25 cellular contexts compared by ENCODE assay signal in genomic region chr4:107705742-107706556, GRCh38. TPM values are rescaled to one million over a fixed set of nuclear protein-coding genes. Genes with fewer than 3 reads are reported as not detected.
A peak's percentile ranks its signal among the peaks of the same experiment; 100 is the strongest.
DNase-seq lines count a peak whose midpoint lies in the region; ATAC-seq, FAIRE-seq and TF ChIP-seq lines count a peak whose summit lies in the region.
"Had no signal": no experiment of that assay in that cellular context is flagged by ENCODE, and none has a peak within 500 bp of the region (broad histone marks: within the 10 kb centered on the region; RNA-seq: fewer than 3 reads in every experiment).

No MANE protein-coding gene starts in this region.

- no peak for TF ChIP-seq RAD21 in HepG2 (CRISPR knock-in tag; IDR thresholded peaks at IDR 0.05)
- TF ChIP-seq RAD21 in K562 (CRISPR knock-in tag; conservative IDR thresholded peaks at IDR 0.05 in 1 of 2, IDR thresholded peaks at IDR 0.05 in 1 of 2): no peak

- intact Hi-C loops in HepG2 (cut with micrococcal nuclease; ENCODE audit: unreplicated experiment) (no loop called here), right lobe of liver (cut with DNase I) (no loop called here), K562 (cut with micrococcal nuclease) (no loop called here)

- no TSS peak for BruUV-seq in HepG2 (replicated peaks; lab: Mats Ljungman, UMichigan)
- no TSS peak for BruUV-seq in K562 (replicated peaks; lab: Mats Ljungman, UMichigan)

- no peak overlapping the region for H3K27ac ChIP-seq in HepG2 (ENCODE audit: extremely low read length, insufficient read depth, low read length)
- H3K27ac ChIP-seq in right lobe of liver: no peak overlapping the region
- H3K27ac ChIP-seq in K562 (ENCODE audit: extremely low read depth, low read depth, low read length): no peak overlapping the region
- H3K27ac ChIP-seq: 22Rv1, A549 had no signal

- CTCF ChIA-PET in HepG2 (lab: Yijun Ruan, JAX; ENCODE audit: low intra/inter-chr PET ratio, low total read pairs) (no interaction called here), K562 (lab: Yijun Ruan, JAX; ENCODE audit: low intra/inter-chr PET ratio) (no interaction called here)

- peaks cover 63% of the 10 kb centered on the region for H3K79me2 ChIP-seq in HepG2 (ENCODE audit: insufficient read depth, low read length)
- peaks cover 11% of the 10 kb centered on the region; the same call in 2 of the 3 replicates for H3K79me2 ChIP-seq in K562 (ENCODE audit: control insufficient read depth, insufficient read depth, low read length)

- in situ Hi-C loops in HepG2 (cut with HindIII; ENCODE audit: extremely low pct_ligation_motif_present, low pct_unique_long_range_greater_than_20kb): no loop called here
- in situ Hi-C loops in K562 (cut with MboI): loop anchor here (25.0 kb wide), 1 partner anchor 1394 kb away; the partner anchor contains the start of genes AIMP1 and TBCK

- ATAC-seq in HepG2 (no peak), right lobe of liver (no peak), K562 (no peak), GM19397 (IDR thresholded peaks at IDR 0.05; ENCODE audit: unreplicated experiment) (no peak)
- ATAC-seq: A549, GM23338, HCT116 had no signal

- TF ChIP-seq POLR2A in HepG2 (IDR thresholded peaks at IDR 0.05; ENCODE audit: insufficient read depth in 1 of 2, low read depth in 2 of 2, low read length in 2 of 2) (no peak), right lobe of liver (IDR thresholded peaks at IDR 0.05) (no peak), K562 (conservative IDR thresholded peaks at IDR 0.05) (no peak)

- TF ChIP-seq CTCF in HepG2 (CRISPR knock-in tag; IDR thresholded peaks at IDR 0.05): no peak
- TF ChIP-seq CTCF in right lobe of liver (IDR thresholded peaks at IDR 0.05): no peak
- TF ChIP-seq CTCF in K562 (IDR thresholded peaks at IDR 0.05 in 2 of 3, conservative IDR thresholded peaks at IDR 0.05 in 1 of 3; ENCODE audit: insufficient read depth in 2 of 3, low read depth in 1 of 3, low read length in 3 of 3): no peak

- 97% methylated on average over 1 of the region's 1 CpG for WGBS in HepG2 (ENCODE audit: low lambda C conversion rate)
- 100% methylated on average over 1 of the region's 1 CpG for WGBS in right lobe of liver (ENCODE audit: insufficient coverage, low coverage, low lambda C conversion rate, missing lambda C conversion rate)
- WGBS in K562 (ENCODE audit: insufficient coverage, low coverage, missing lambda C conversion rate): 36% methylated on average over 1 of the region's 1 CpG

- POLR2A ChIA-PET in HepG2 (lab: Yijun Ruan, JAX): no interaction called here
- POLR2A ChIA-PET in K562 (lab: Yijun Ruan, JAX): interaction anchor here (0.8 kb wide), 1 partner anchor 10 kb away, joined by 5 read pairs; no protein-coding TSS in a partner anchor

- no peak overlapping the region for H3K9ac ChIP-seq in HepG2 (ENCODE audit: insufficient read depth, low read depth, low read length)
- no peak overlapping the region for H3K9ac ChIP-seq in K562 (ENCODE audit: insufficient read depth in 1 of 2, low read depth in 2 of 2, low read length in 2 of 2)

- H3K9me3 ChIP-seq in HepG2 (ENCODE audit: low read length) (peaks cover 35% of the 10 kb centered on the region), right lobe of liver (no peaks in the 10 kb centered on the region), K562 (replicated peaks; ENCODE audit: control insufficient read depth, insufficient read depth, low read depth, low read length) (peaks cover 10% of the 10 kb centered on the region)

- H3K4me2 ChIP-seq in HepG2 (ENCODE audit: low read depth, low read length) (no peak overlapping the region), K562 (ENCODE audit: insufficient read depth, low read length) (no peak overlapping the region)
- H3K4me2 ChIP-seq: A549, GM23338 had no signal

- H3K4me3 ChIP-seq in HepG2 (replicated peaks in 1 of 3; ENCODE audit: insufficient read depth in 1 of 3, low read depth in 2 of 3, low read length in 3 of 3): no peak overlapping the region
- H3K4me3 ChIP-seq in right lobe of liver: no peak overlapping the region
- H3K4me3 ChIP-seq in K562: no peak overlapping the region
- H3K4me3 ChIP-seq: A549, GM23338 had no signal

- H3K4me1 ChIP-seq in HepG2 (ENCODE audit: insufficient read depth, low read length) (peaks cover 7% of the 10 kb centered on the region), right lobe of liver (no peaks in the 10 kb centered on the region), K562 (replicated peaks in 1 of 2; ENCODE audit: control insufficient read depth in 2 of 2, insufficient read depth in 2 of 2, low read length in 2 of 2) (peaks cover 2 to 4% of the 10 kb centered on the region in 2 experiments; a peak in 2 of 5 replicates)
- H3K4me1 ChIP-seq: A549 had no signal

- H3K36me3 ChIP-seq in HepG2 (replicated peaks in 1 of 2; ENCODE audit: control insufficient read depth in 1 of 2, insufficient read depth in 2 of 2, low read length in 2 of 2): peaks cover 0 to 2% of the 10 kb centered on the region in 2 experiments; a peak in 2 of 5 replicates
- no peaks in the 10 kb centered on the region for H3K36me3 ChIP-seq in right lobe of liver
- H3K36me3 ChIP-seq in K562 (ENCODE audit: control insufficient read depth, insufficient read depth, low read length): no peaks in the 10 kb centered on the region

- no peak for DNase-seq in HepG2 (ENCODE audit: low spot score)
- DNase-seq in right lobe of liver: no peak
- peak; percentile 24 for DNase-seq in OCI-M1 (lab: John Stamatoyannopoulos, UW)
- DNase-seq in K562 (ENCODE audit: extremely low read depth in 1 of 4, low spot score in 3 of 4): no peak
- DNase-seq in SIG-M5 treated with dmso at 0.1 percent for 504 hours (lab: John Stamatoyannopoulos, UW; ENCODE audit: unreplicated experiment): no peak
- DNase-seq in DMS79 treated with DMSO at 0.1 percent for 48 hours (lab: John Stamatoyannopoulos, UW): no peak
- DNase-seq: ACHN; AML-193; C1 segment of cervical spinal cord; Calu3; CD4-positive, alpha-beta memory T cell; COR-L47; DMS153; EL; GDM1; H9; HFFc6 had no signal

- TF ChIP-seq EP300 in HepG2 (IDR thresholded peaks at IDR 0.05; ENCODE audit: low read depth in 2 of 2, low read length in 2 of 2) (no peak), HepG2 (CRISPR knock-in tag; IDR thresholded peaks at IDR 0.05; ENCODE audit: borderline replicate concordance) (no peak), K562 (IDR thresholded peaks at IDR 0.05; ENCODE audit: low read length) (no peak)

- H3K9me1 ChIP-seq in K562 (ENCODE audit: control insufficient read depth, insufficient read depth, low read length): no peaks in the 10 kb centered on the region

- FAIRE-seq in HepG2 (lab: Jason Lieb, UNC) (peak; percentile 15), K562 (lab: Jason Lieb, UNC) (peak; percentile 6), islet of Langerhans (lab: Jason Lieb, UNC) (peak; percentile 21)
- FAIRE-seq: A549, GM12891, GM18507 had no signal

- H4K20me1 ChIP-seq in HepG2 (ENCODE audit: insufficient read depth, low read length) (peaks cover 4% of the 10 kb centered on the region; the same call in 1 of the 2 replicates), K562 (replicated peaks; ENCODE audit: control insufficient read depth, insufficient read depth, low read length) (no peaks in the 10 kb centered on the region)

- H3K27me3 ChIP-seq in HepG2 (ENCODE audit: control insufficient read depth in 1 of 2, insufficient read depth in 2 of 2, low read length in 2 of 2): no peaks in the 10 kb centered on the region
- H3K27me3 ChIP-seq in right lobe of liver: no peaks in the 10 kb centered on the region
- no peaks in the 10 kb centered on the region for H3K27me3 ChIP-seq in K562 (ENCODE audit: control insufficient read depth in 2 of 2, insufficient read depth in 2 of 2, low read length in 2 of 2)

- H2AFZ ChIP-seq in HepG2 (ENCODE audit: low read length): no peak overlapping the region
- no peak overlapping the region for H2AFZ ChIP-seq in K562 (ENCODE audit: low read depth, low read length)
- H2AFZ ChIP-seq: GM23338 had no signal

RNA-seq across cellular contexts. Expression of gene PAPSS1, which starts 14.1 kb away (rescaled TPM):
- 126 and 170 TPM in 2 replicates for total RNA-seq in HepG2 (2016; rRNA removed; fragmentation: Illumina TruSeq; extraction: Trizol)
- 73.6 and 81.4 TPM in 2 replicates for total RNA-seq in HepG2 (2016; cell fraction: cytosol; rRNA removed; fragmentation: Illumina TruSeq; extraction: Trizol; ENCODE audit: low read depth)
- total RNA-seq in HepG2 (2016; cell fraction: insoluble cytoplasmic fraction; rRNA removed; fragmentation: Illumina TruSeq; extraction: Trizol): 127 and 163 TPM in 2 replicates
- total RNA-seq in HepG2 (2016; cell fraction: membrane; rRNA removed; fragmentation: Illumina TruSeq; extraction: Trizol): 33.8 and 41.6 TPM in 2 replicates
- 77.5 and 82.3 TPM in 2 replicates for total RNA-seq in HepG2 (2016; cell fraction: nucleus; rRNA removed; fragmentation: Illumina TruSeq; extraction: Trizol)
- 71.9 and 105 TPM in 2 replicates for polyA plus RNA-seq in HepG2 (2011; rRNA removed)
- polyA plus RNA-seq in HepG2 (2011; cell fraction: cytosol; rRNA removed): 84.4 and 86.8 TPM in 2 replicates
- 50.7 and 63.9 TPM in 2 replicates for polyA plus RNA-seq in HepG2 (2011; cell fraction: nucleus; rRNA removed)
- 64.1 and 73.2 TPM in 2 replicates for polyA plus RNA-seq in HepG2 (2012)
- polyA plus RNA-seq in HepG2 (2016; cell fraction: cytosol; fragmentation: Illumina TruSeq; extraction: Trizol; ENCODE audit: low read depth): 4.8 and 5.5 TPM in 2 replicates
- polyA plus RNA-seq in HepG2 (2016; cell fraction: insoluble cytoplasmic fraction; fragmentation: Illumina TruSeq; extraction: Trizol; ENCODE audit: low read depth): 147 and 149 TPM in 2 replicates
- 9.3 and 13.3 TPM in 2 replicates for polyA plus RNA-seq in HepG2 (2016; cell fraction: membrane; fragmentation: Illumina TruSeq; extraction: Trizol; ENCODE audit: low read depth)
- 67.7 and 74.4 TPM in 2 replicates for polyA plus RNA-seq in HepG2 (2016; cell fraction: nucleus; fragmentation: Illumina TruSeq; extraction: Trizol; ENCODE audit: insufficient read depth, low read depth)
- 32.2 and 93.6 TPM in 2 replicates for polyA minus RNA-seq in HepG2 (2011; rRNA and poly(A)+ RNA removed; ENCODE audit: low replicate concordance)
- polyA minus RNA-seq in HepG2 (2011; cell fraction: cytosol; rRNA and poly(A)+ RNA removed): 53.5 and 55.5 TPM in 2 replicates
- 75.1 and 79.7 TPM in 2 replicates for polyA minus RNA-seq in HepG2 (2011; cell fraction: nucleus; rRNA and poly(A)+ RNA removed)
- 1 to 10 TPM; 3.7 to 7.6 (median 6.8) TPM for total RNA-seq in right lobe of liver
- total RNA-seq in K562 (2011; cell fraction: chromatin; rRNA removed; ENCODE audit: low replicate concordance): 12.8 and 15.1 TPM in 2 replicates
- total RNA-seq in K562 (2011; cell fraction: nucleolus; rRNA removed): 6.0 and 7.2 TPM in 2 replicates
- 10.0 and 11.5 TPM in 2 replicates for total RNA-seq in K562 (2011; cell fraction: nucleoplasm; rRNA removed)
- total RNA-seq in K562 (2014; rRNA removed): 21.1 and 25.4 TPM in 2 replicates
- 38.5 and 40.1 TPM in 2 replicates for total RNA-seq in K562 (2014; rRNA removed; fragmentation: Illumina TruSeq; extraction: Trizol)
- 43.2 and 46.3 TPM in 2 replicates for total RNA-seq in K562 (2015; rRNA removed; fragmentation: Illumina TruSeq; extraction: Trizol)
- total RNA-seq in K562 (2021): 32.1 and 35.0 TPM in 2 replicates
- 50.4 and 71.7 TPM in 2 replicates for polyA plus RNA-seq in K562 (2011; rRNA removed)
- 19.6 and 57.1 TPM in 2 replicates for polyA plus RNA-seq in K562 (2011; cell fraction: cytosol; rRNA removed)
- polyA plus RNA-seq in K562 (2011; cell fraction: nucleus; rRNA removed): 19.9 and 48.8 TPM in 2 replicates
- polyA plus RNA-seq in K562 (2012): 49.9 and 59.4 TPM in 2 replicates
- polyA plus RNA-seq in K562 (2014; fragmentation: Illumina TruSeq; extraction: Trizol): 35.1 and 41.9 TPM in 2 replicates
- 10 to 100 TPM; 47.0 to 53.9 TPM for polyA plus RNA-seq in K562 (2014; fragmentation: Nextera tagmentation; extraction: Ambion mirVana)
- polyA plus RNA-seq in K562 (2014; rRNA removed): 29.4 and 39.3 TPM in 2 replicates
- 59.5 and 115 TPM in 2 replicates for polyA minus RNA-seq in K562 (2011; rRNA and poly(A)+ RNA removed)
- polyA minus RNA-seq in K562 (2011; cell fraction: cytosol; rRNA and poly(A)+ RNA removed): 20.5 and 26.2 TPM in 2 replicates
- polyA minus RNA-seq in K562 (2011; cell fraction: nucleus; rRNA and poly(A)+ RNA removed): 16.0 and 48.9 TPM in 2 replicates
